ENCODE assay signal across 25 cellular contexts in the genomic region with DNA sequence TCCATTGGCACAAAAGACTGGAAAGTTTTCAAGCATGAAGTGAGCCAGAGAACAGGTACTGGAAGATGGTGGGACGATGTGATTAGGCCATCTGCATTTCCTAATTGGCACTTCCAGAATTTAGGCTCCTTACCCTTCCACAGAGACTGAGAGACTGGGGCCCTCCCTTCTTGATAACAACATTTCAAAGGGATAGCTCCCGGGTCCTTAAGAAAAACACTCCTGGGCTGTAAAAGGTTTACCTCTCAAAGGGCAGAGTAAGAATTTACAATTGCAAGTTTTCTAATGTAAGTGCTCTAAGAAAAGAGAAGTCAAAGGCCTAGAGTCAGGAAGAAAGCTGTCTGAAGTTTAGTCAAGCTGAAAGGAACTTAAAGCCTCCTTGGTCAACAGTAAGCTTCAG.
"Had no signal": no experiment of that assay in that cellular context is flagged by ENCODE, and none has a peak within 500 bp of the region (broad histone marks: within the 10 kb centered on the region; RNA-seq: fewer than 3 reads in every experiment).

No MANE protein-coding gene starts in this region.

- H3K36me3 Mint-ChIP-seq: activated naive CD8-positive, alpha-beta T cell treated with anti-CD3 and anti-CD28 coated beads, Interleukin-2, amount 10 ng/mL, durations not matched to agents 7 days and 5 days had no signal

- ATAC-seq: activated CD4-positive, CD25-positive, alpha-beta regulatory T cell treated with anti-CD3 and anti-CD28 coated beads, Interleukin-2, amount 50 U/mL, for 24 hours; activated CD8-positive, alpha-beta T cell treated with anti-CD3 and anti-CD28 coated beads for 36 hours; activated T-cell treated with anti-CD3 and anti-CD28 coated beads, Interleukin-2, amount 50 U/mL, for 72 hours; K562; Panc1; Right ventricle myocardium inferior had no signal

- H3K9me2 ChIP-seq: SK-N-SH had no signal

- H3K4me3 Mint-ChIP-seq: activated CD8-positive, alpha-beta T cell treated with anti-CD3 and anti-CD28 coated beads for 36 hours; activated naive CD8-positive, alpha-beta T cell treated with anti-CD3 and anti-CD28 coated beads, Interleukin-2, amount 10 ng/mL, durations not matched to agents 7 days and 5 days; activated T-cell treated with anti-CD3 and anti-CD28 coated beads, Interleukin-2, amount 50 U/mL, for 72 hours had no signal

- H3K36me3 ChIP-seq: adrenal gland, SJCRH30 had no signal

- H3K9me3 ChIP-seq: adrenal gland, SJCRH30, SK-N-SH had no signal

- H3K27ac Mint-ChIP-seq: activated CD8-positive, alpha-beta T cell treated with anti-CD3 and anti-CD28 coated beads for 36 hours; activated naive CD8-positive, alpha-beta T cell treated with anti-CD3 and anti-CD28 coated beads, Interleukin-2, amount 10 ng/mL, durations not matched to agents 7 days and 5 days; activated T-cell treated with anti-CD3 and anti-CD28 coated beads, Interleukin-2, amount 50 U/mL, for 72 hours had no signal

- H3K27me3 ChIP-seq: adrenal gland had no signal

- H3K4me3 ChIP-seq: adrenal gland, K562, SJCRH30 had no signal

- H3K4me1 ChIP-seq: adrenal gland, SJCRH30 had no signal

- H3K27me3 Mint-ChIP-seq: activated CD8-positive, alpha-beta T cell treated with anti-CD3 and anti-CD28 coated beads for 36 hours; activated naive CD8-positive, alpha-beta T cell treated with anti-CD3 and anti-CD28 coated beads, Interleukin-2, amount 10 ng/mL, durations not matched to agents 7 days and 5 days had no signal

- H3K27ac ChIP-seq: adrenal gland, SJCRH30, VCaP had no signal

- H3K4me2 ChIP-seq: SK-N-SH had no signal

- H3K9me3 Mint-ChIP-seq: activated CD8-positive, alpha-beta T cell treated with anti-CD3 and anti-CD28 coated beads for 36 hours; activated naive CD8-positive, alpha-beta T cell treated with anti-CD3 and anti-CD28 coated beads, Interleukin-2, amount 10 ng/mL, durations not matched to agents 7 days and 5 days; activated T-cell treated with anti-CD3 and anti-CD28 coated beads, Interleukin-2, amount 50 U/mL, for 72 hours had no signal

- H3K4me1 Mint-ChIP-seq: activated naive CD8-positive, alpha-beta T cell treated with anti-CD3 and anti-CD28 coated beads, Interleukin-2, amount 10 ng/mL, durations not matched to agents 7 days and 5 days had no signal

- DNase-seq: activated CD4-positive, alpha-beta T cell treated with anti-CD3 and anti-CD28 coated beads for 4 hours; activated CD8-positive, alpha-beta memory T cell treated with anti-CD3 and anti-CD28 coated beads, Interleukin-2, amount 50 U/mL, for 4 hours; activated CD8-positive, alpha-beta T cell treated with anti-CD3 and anti-CD28 coated beads for 36 hours; activated naive CD4-positive, alpha-beta T cell treated with anti-CD3 and anti-CD28 coated beads, Interleukin-2, amount 50 U/mL, for 16 hours; activated naive CD8-positive, alpha-beta T cell treated with anti-CD3 and anti-CD28 coated beads, Interleukin-2, amount 10 ng/mL, durations not matched to agents 7 days and 5 days; activated T-cell treated with anti-CD3 and anti-CD28 coated beads, Interleukin-2, amount 50 U/mL, for 72 hours; adrenal gland; anterior cingulate cortex; Karpas-422; NCI-H1048; NCI-H1930; NCI-H2227 treated with DMSO at 0.1 percent for 48 hours; NCI-H526; NCI-H774; NK-92 treated with Interleukin-12 subunit alpha and Interleukin-12 subunit beta, amount 100 ng/mL, for 24 hours; OCI-M1; RPMI8226; SJCRH30; SK-N-SH; T-helper 1 cell had no signal
